14 cellular contexts compared by ENCODE assay signal in the genomic region with DNA sequence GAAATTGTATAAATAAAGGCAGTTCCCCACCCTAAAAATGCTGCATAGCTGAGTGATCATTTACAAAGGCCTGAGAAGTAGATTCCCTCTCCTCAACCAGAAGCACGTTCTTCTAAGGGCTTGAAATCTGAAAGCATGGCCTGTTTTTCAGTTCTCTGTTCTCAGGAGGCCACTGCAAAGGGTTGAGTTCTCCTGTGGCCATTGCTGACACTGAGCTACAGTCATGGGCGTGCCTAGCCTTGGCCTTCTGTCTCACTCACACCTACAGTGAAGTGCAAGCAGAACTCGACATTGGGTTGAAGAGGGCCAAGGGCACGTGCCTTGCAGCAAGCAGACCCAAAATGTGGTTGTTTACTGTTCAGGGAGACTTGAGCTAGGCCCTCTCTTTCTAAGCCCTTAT.
"Had no signal": no experiment of that assay in that cellular context is flagged by ENCODE, and none has a peak within 500 bp of the region (broad histone marks: within the 10 kb centered on the region; RNA-seq: fewer than 3 reads in every experiment).

No MANE protein-coding gene starts in this region.

- H3K4me1 ChIP-seq: body of pancreas, lower lobe of right lung, spleen, thyroid gland had no signal

- H3K9me3 ChIP-seq: body of pancreas, thyroid gland had no signal

- H3K27ac ChIP-seq: body of pancreas, lower lobe of right lung, spleen, thyroid gland had no signal

- H3K36me3 ChIP-seq: lower lobe of right lung, spleen, thyroid gland had no signal

- ATAC-seq: activated CD8-positive, alpha-beta memory T cell treated with anti-CD3 and anti-CD28 coated beads, Interleukin-2, amount 10 ng/mL, durations not matched to agents 7 days and 5 days; activated T-helper 17 cell treated with anti-CD3 and anti-CD28 coated beads, Interleukin-2, amount 50 U/mL, for 72 hours; body of pancreas; effector memory CD8-positive, alpha-beta T cell; lower lobe of right lung; WTC11 had no signal

- DNase-seq: activated CD4-positive, alpha-beta memory T cell treated with anti-CD3 and anti-CD28 coated beads, Interleukin-2, amount 10 ng/mL, durations not matched to agents 7 days and 5 days; activated CD4-positive, alpha-beta T cell treated with anti-CD3 and anti-CD28 coated beads for 4 hours; activated CD8-positive, alpha-beta memory T cell treated with anti-CD3 and anti-CD28 coated beads, Interleukin-2, amount 10 ng/mL, durations not matched to agents 7 days and 5 days; activated naive CD4-positive, alpha-beta T cell; activated naive CD8-positive, alpha-beta T cell treated with anti-CD3 and anti-CD28 coated beads, Interleukin-2, amount 10 ng/mL, durations not matched to agents 7 days and 5 days; body of pancreas; effector memory CD8-positive, alpha-beta T cell; foreskin fibroblast; lower lobe of right lung; spleen; stimulated activated naive CD4-positive, alpha-beta T cell; thyroid gland had no signal

- H3K4me3 ChIP-seq: body of pancreas, lower lobe of right lung, spleen, thyroid gland had no signal

- H3K27me3 ChIP-seq: body of pancreas, spleen, thyroid gland had no signal
